In the genomic region with DNA sequence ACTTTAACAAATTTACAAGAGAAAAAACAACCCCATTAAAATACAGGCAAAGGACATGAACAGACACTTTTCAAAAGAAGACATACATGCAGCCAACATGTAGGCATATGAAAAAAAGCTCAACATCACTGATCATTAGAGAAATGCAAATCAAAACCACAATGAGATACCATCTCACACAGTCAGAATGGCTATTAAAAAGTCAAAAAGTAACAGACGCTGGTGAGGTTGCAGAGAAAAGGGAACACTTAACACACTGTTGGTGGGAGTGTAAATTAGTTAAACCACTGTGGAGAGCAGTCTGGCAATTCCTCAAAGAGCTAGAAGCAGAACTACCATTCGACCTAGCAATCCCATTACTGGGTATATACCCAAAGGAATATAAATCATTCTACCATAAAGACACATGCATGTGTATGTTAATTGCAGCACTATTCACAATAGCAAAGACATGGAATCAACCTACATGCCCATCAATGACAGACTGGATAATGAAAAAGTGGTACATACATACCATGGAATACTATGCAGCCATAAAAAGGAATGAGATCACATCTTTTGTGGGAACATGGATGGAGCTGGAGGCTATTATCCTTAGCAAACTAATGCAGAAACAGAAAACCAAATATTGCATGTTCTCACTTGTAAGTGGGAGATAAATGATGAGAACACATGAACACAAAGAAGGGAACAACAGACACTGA, we compare ENCODE assay signal across 15 cellular contexts. TPM values are rescaled to one million over a fixed set of nuclear protein-coding genes. Genes with fewer than 3 reads are reported as not detected.
DNase-seq lines count a peak whose midpoint lies in the region; ATAC-seq, FAIRE-seq and TF ChIP-seq lines count a peak whose summit lies in the region.
"Not testable (repeated sequence)": the region's sequence is repeated elsewhere in the genome, so short reads cannot be mapped to it uniquely, and the experiment has no call there.
"Had no signal": no experiment of that assay in that cellular context is flagged by ENCODE, and none has a peak within 500 bp of the region (broad histone marks: within the 10 kb centered on the region; RNA-seq: fewer than 3 reads in every experiment).

No MANE protein-coding gene starts in this region.

- FAIRE-seq in GM12878 (lab: Jason Lieb, UNC): not testable (repeated sequence)

- intact Hi-C loops in GM12878 (cut with micrococcal nuclease; ENCODE audit: unreplicated experiment): not testable (repeated sequence)

- H3K27me3 ChIP-seq in GM12878 (replicated peaks in 1 of 2; ENCODE audit: control insufficient read depth in 2 of 2, insufficient read depth in 2 of 2, low read length in 1 of 2): not testable (repeated sequence)

- POLR2A ChIA-PET in GM12878 (lab: Charles Lee): interaction anchor here (0.6 to 2.2 kb wide), 7 partner anchors 9 to 184 kb away, joined by 3 to 11 read pairs (median 4); a partner anchor contains a TSS

- not testable (repeated sequence) for H3K36me3 ChIP-seq in GM12878 (ENCODE audit: control insufficient read depth in 2 of 2, insufficient read depth in 2 of 2, low read length in 1 of 2)

- TF ChIP-seq CTCF in GM12878 (IDR thresholded peaks at IDR 0.05 in 2 of 3, conservative IDR thresholded peaks at IDR 0.05 in 1 of 3; ENCODE audit: control insufficient read depth in 2 of 3, extremely low read depth in 1 of 3, insufficient read depth in 1 of 3, low read depth in 3 of 3, low read length in 3 of 3): not testable (repeated sequence)

- not testable (repeated sequence) for TF ChIP-seq EP300 in GM12878 (IDR thresholded peaks at IDR 0.05; ENCODE audit: borderline replicate concordance in 1 of 2, control insufficient read depth in 1 of 2, low read depth in 2 of 2, low read length in 2 of 2)

- H3K4me2 ChIP-seq in GM12878 (ENCODE audit: control insufficient read depth, insufficient read depth): not testable (repeated sequence)

- SMC1A ChIA-PET in GM12878 (lab: Charles Lee; ENCODE audit: uncharacterized antibody, unreplicated experiment): interaction anchor here (0.6 to 2.0 kb wide), 11 partner anchors 9 to 96 kb away, joined by 3 to 15 read pairs (median 3); a partner anchor contains a TSS

- TF ChIP-seq RAD21 in GM12878 (IDR thresholded peaks at IDR 0.05; ENCODE audit: insufficient read depth, low read depth, low read length): not testable (repeated sequence)

- DNase-seq in KBM-7: peak; percentile 35
- peak; percentile 58 for DNase-seq in GM12878 (ENCODE audit: low read depth, low spot score)

- CTCF ChIA-PET in GM12878 (lab: Yijun Ruan, JAX): interaction anchor here (0.8 kb wide), 2 partner anchors 12 to 21 kb away, joined by 3 read pairs; no protein-coding TSS in a partner anchor

- ATAC-seq in GM18499 (IDR thresholded peaks at IDR 0.05; ENCODE audit: insufficient read depth, unreplicated experiment): peak; percentile 34
- peak; percentile 85 for ATAC-seq in GM18861 (IDR thresholded peaks at IDR 0.05; ENCODE audit: unreplicated experiment)
- peak; percentile 68 for ATAC-seq in GM19328 (IDR thresholded peaks at IDR 0.05; ENCODE audit: unreplicated experiment)
- ATAC-seq in GM21737 (IDR thresholded peaks at IDR 0.05; ENCODE audit: unreplicated experiment): peak; percentile 61
- ATAC-seq in HG02884 (IDR thresholded peaks at IDR 0.05; ENCODE audit: unreplicated experiment): peak; percentile 53
- ATAC-seq in HG03175 (IDR thresholded peaks at IDR 0.05; ENCODE audit: unreplicated experiment): peak; percentile 70
- peak; percentile 75 for ATAC-seq in GM12878

- H3K9ac ChIP-seq in GM12878 (ENCODE audit: control insufficient read depth, insufficient read depth, low read length): not testable (repeated sequence)

- not testable (repeated sequence) for H2AFZ ChIP-seq in GM12878 (ENCODE audit: control insufficient read depth, low read depth, low read length)

- H3K9me3 ChIP-seq in GM12878 (replicated peaks; ENCODE audit: control insufficient read depth, insufficient read depth, low read length): peaks cover 16% of the 10 kb centered on the region

- not testable (repeated sequence) for BruUV-seq in GM12878 (replicated peaks; lab: Mats Ljungman, UMichigan)

- WGBS in GM12878 (ENCODE audit: insufficient coverage, insufficient replicate concordance, low lambda C conversion rate, missing lambda C conversion rate): 3% methylated on average over 2 of the region's 2 CpGs

- peaks cover 67% of the 10 kb centered on the region for H3K79me2 ChIP-seq in GM12878 (ENCODE audit: control insufficient read depth, insufficient read depth, low read length)

- peaks cover 20% of the 10 kb centered on the region for H3K4me1 ChIP-seq in GM12878 (ENCODE audit: control insufficient read depth, insufficient read depth, low read length)

- H4K20me1 ChIP-seq in GM12878 (ENCODE audit: control insufficient read depth, insufficient read depth): not testable (repeated sequence)

- H3K4me3 ChIP-seq in GM12878: peak overlapping the region; percentile 9; the same call in 1 of the 2 replicates

- not testable (repeated sequence) for H3K27ac ChIP-seq in GM12878 (ENCODE audit: control insufficient read depth, insufficient read depth)

- not testable (repeated sequence) for TF ChIP-seq POLR2A in GM12878 (IDR thresholded peaks at IDR 0.05; ENCODE audit: low read depth, low read length)

- in situ Hi-C loops in KBM-7 (cut with MboI; ENCODE audit: low pct_unique_long_range_greater_than_20kb, low sequenced_read_pairs); GM12878 (cut with MboI): not testable (repeated sequence)

- RAD21 ChIA-PET in GM12878 (lab: Charles Lee; ENCODE audit: unreplicated experiment): not testable (repeated sequence)

TF ChIP-seq in GM12878, 131 proteins besides CTCF, POLR2A, EP300 and RAD21 (continues in another document):
- TF ChIP-seq NR2F1 (conservative IDR thresholded peaks at IDR 0.05) (0 out of 2 replicates have a peak, but pooled peaks have one; percentile 11), RUNX3 (IDR thresholded peaks at IDR 0.05; ENCODE audit: low read length) (peak; percentile 45), SMARCA5 (IDR thresholded peaks at IDR 0.05) (peak; percentile 87; the same call in 1 of the 2 replicates), BCL11A (IDR thresholded peaks at IDR 0.05; ENCODE audit: low read depth, low read length) (peak; percentile 40; the same call in 1 of the 2 replicates), HDGF (IDR thresholded peaks at IDR 0.05) (0 out of 2 replicates have a peak, but pooled peaks have one; percentile 31), NBN (IDR thresholded peaks at IDR 0.05) (peak; percentile 85), MEF2B (IDR thresholded peaks at IDR 0.05; ENCODE audit: partially characterized antibody, poor library complexity, severe bottlenecking) (peak; percentile 66), ZNF217 (IDR thresholded peaks at IDR 0.05) (peak; percentile 83), GATAD2B (conservative IDR thresholded peaks at IDR 0.05; ENCODE audit: low read depth) (0 out of 2 replicates have a peak, but pooled peaks have one; percentile 49), DPF2 (IDR thresholded peaks at IDR 0.05) (peak; percentile 65)
- TF ChIP-seq, protein P1, sequence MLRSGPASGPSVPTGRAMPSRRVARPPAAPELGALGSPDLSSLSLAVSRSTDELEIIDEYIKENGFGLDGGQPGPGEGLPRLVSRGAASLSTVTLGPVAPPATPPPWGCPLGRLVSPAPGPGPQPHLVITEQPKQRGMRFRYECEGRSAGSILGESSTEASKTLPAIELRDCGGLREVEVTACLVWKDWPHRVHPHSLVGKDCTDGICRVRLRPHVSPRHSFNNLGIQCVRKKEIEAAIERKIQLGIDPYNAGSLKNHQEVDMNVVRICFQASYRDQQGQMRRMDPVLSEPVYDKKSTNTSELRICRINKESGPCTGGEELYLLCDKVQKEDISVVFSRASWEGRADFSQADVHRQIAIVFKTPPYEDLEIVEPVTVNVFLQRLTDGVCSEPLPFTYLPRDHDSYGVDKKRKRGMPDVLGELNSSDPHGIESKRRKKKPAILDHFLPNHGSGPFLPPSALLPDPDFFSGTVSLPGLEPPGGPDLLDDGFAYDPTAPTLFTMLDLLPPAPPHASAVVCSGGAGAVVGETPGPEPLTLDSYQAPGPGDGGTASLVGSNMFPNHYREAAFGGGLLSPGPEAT (IDR thresholded peaks at IDR 0.05; ENCODE audit: low read depth): peak; percentile 46; the same call in 1 of the 2 replicates
- TF ChIP-seq, protein P2, sequence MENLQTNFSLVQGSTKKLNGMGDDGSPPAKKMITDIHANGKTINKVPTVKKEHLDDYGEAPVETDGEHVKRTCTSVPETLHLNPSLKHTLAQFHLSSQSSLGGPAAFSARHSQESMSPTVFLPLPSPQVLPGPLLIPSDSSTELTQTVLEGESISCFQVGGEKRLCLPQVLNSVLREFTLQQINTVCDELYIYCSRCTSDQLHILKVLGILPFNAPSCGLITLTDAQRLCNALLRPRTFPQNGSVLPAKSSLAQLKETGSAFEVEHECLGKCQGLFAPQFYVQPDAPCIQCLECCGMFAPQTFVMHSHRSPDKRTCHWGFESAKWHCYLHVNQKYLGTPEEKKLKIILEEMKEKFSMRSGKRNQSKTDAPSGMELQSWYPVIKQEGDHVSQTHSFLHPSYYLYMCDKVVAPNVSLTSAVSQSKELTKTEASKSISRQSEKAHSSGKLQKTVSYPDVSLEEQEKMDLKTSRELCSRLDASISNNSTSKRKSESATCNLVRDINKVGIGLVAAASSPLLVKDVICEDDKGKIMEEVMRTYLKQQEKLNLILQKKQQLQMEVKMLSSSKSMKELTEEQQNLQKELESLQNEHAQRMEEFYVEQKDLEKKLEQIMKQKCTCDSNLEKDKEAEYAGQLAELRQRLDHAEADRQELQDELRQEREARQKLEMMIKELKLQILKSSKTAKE (IDR thresholded peaks at IDR 0.05; ENCODE audit: low read depth, poor library complexity, severe bottlenecking): peak; percentile 62

RNA-seq across cellular contexts. Expression of a gene that starts 21.9 kb away (rescaled TPM):
- total RNA-seq in GM12878 (2013; cell fraction: nucleolus; rRNA removed): not detected in 2 replicates
- total RNA-seq in GM12878 (2014; rRNA removed): not detected in 2 replicates
- total RNA-seq in GM12878 (2014; rRNA removed; fragmentation: Illumina TruSeq; extraction: Trizol): not detected in 2 replicates
- total RNA-seq in GM12878 (2021): not detected in 2 replicates
- polyA plus RNA-seq in GM12878 (2011; ENCODE audit: low read depth): not detected
- polyA plus RNA-seq in GM12878 (2011; rRNA removed): not detected in 2 replicates
- not detected in 2 replicates for polyA plus RNA-seq in GM12878 (2011; cell fraction: cytosol; rRNA removed)
- not detected in 2 replicates for polyA plus RNA-seq in GM12878 (2011; cell fraction: nucleus; rRNA removed)
- not detected in 2 replicates for polyA plus RNA-seq in GM12878 (2012)
- not detected in 2 replicates for polyA plus RNA-seq in GM12878 (2014; fragmentation: Illumina TruSeq; extraction: Trizol)
- not detected for polyA plus RNA-seq in GM12878 (2014; fragmentation: Nextera tagmentation; extraction: Ambion mirVana)
- not detected in 2 replicates for polyA plus RNA-seq in GM12878 (2014; rRNA removed)
- 1 to 10 TPM in 1 of 2 experiments, not detected in 1; 6.6 TPM for polyA plus RNA-seq in GM12878 (2016; fragmentation: Nextera tagmentation; extraction: Ambion mirVana)
- polyA minus RNA-seq in GM12878 (2011; rRNA and poly(A)+ RNA removed): under 0.01 and 5,859 TPM in 2 replicates
- polyA minus RNA-seq in GM12878 (2011; cell fraction: cytosol; rRNA and poly(A)+ RNA removed): 3,416 and 4,512 TPM in 2 replicates
- polyA minus RNA-seq in GM12878 (2011; cell fraction: nucleus; rRNA and poly(A)+ RNA removed): under 0.01 TPM in 2 replicates
- total RNA-seq: A673, Caco-2, H9, MCF 10A, PC-9, SK-MEL-5 had no signal
- polyA plus RNA-seq: CD14-positive monocyte had no signal

Comparison
In these comparisons a context has a peak if more than half of its experiments do, and no peak if none do; other contexts are left out.
1. ATAC-seq: peak in every context shown above with its lines; median percentile 85 in GM18861; 75 in GM12878; 70 in HG03175; 68 in GM19328; 61 in GM21737; 53 in HG02884; 34 in GM18499.